In genomic region chr6:166956444-166957086, GRCh38 we compare ENCODE assay signal across 8 cellular contexts. TPM values are rescaled to one million over a fixed set of nuclear protein-coding genes. Genes with fewer than 3 reads are reported as not detected.
DNase-seq lines count a peak whose midpoint lies in the region; ATAC-seq and TF ChIP-seq lines count a peak whose summit lies in the region.

Gene RNASET2 (minus strand): TSS chr6:166956550. CDS start chr6:166956182, 368 bp downstream.

- peak; percentile 75 for ATAC-seq in HG02642 (IDR thresholded peaks at IDR 0.05; ENCODE audit: poor library complexity, unreplicated experiment)

- no peak for TF ChIP-seq EP300 in transverse colon (IDR thresholded peaks at IDR 0.05; ENCODE audit: low read depth)

- H3K36me3 ChIP-seq in adipocyte (ENCODE audit: control insufficient read depth, insufficient read depth, low read length, severe bottlenecking) (no peaks in the 10 kb centered on the region), cardiac muscle cell (no peaks in the 10 kb centered on the region), transverse colon (no peaks in the 10 kb centered on the region)

- H3K4me3 ChIP-seq in GM12864 (ENCODE audit: low read depth, low read length), result peak within 1 kb of the TSS; percentile 97
- peak within 1 kb of the TSS; percentile 89 for H3K4me3 ChIP-seq in adipocyte (ENCODE audit: low read length)
- H3K4me3 ChIP-seq in cardiac muscle cell, result peak within 1 kb of the TSS; percentile 62
- H3K4me3 ChIP-seq in transverse colon, result peak within 1 kb of the TSS; percentile 58 to 92 (median 71)

- in situ Hi-C loops in transverse colon (cut with MboI; ENCODE audit: low pct_ligation_motif_present in 1 of 4, low pct_unique_long_range_greater_than_20kb in 1 of 4, low sequenced_read_pairs in 3 of 4), result no loop called here

- no peaks in the 10 kb centered on the region for H3K27me3 ChIP-seq in adipocyte (replicated peaks; ENCODE audit: control insufficient read depth, insufficient read depth, low read length)
- H3K27me3 ChIP-seq in cardiac muscle cell, result peaks cover 2% of the 10 kb centered on the region
- H3K27me3 ChIP-seq in transverse colon, result no peaks in the 10 kb centered on the region

- TF ChIP-seq CTCF in GM12864 (IDR thresholded peaks at IDR 0.05; ENCODE audit: low read depth, low read length, missing control alignments), result no peak
- peak; percentile 0 for TF ChIP-seq CTCF in cardiac muscle cell (IDR thresholded peaks at IDR 0.05; ENCODE audit: low read depth, low read length)
- no peak for TF ChIP-seq CTCF in transverse colon (IDR thresholded peaks at IDR 0.05)

- intact Hi-C loops in transverse colon (cut with DNase I; ENCODE audit: low total_unique reads), result loop anchor here (10.0 kb wide), 1 partner anchor 172 kb away; no protein-coding TSS in a partner anchor

- TF ChIP-seq POLR2A in transverse colon (IDR thresholded peaks at IDR 0.05), result peak; percentile 92

- H3K4me1 ChIP-seq in adipocyte (ENCODE audit: control insufficient read depth, insufficient read depth, low read length) (peaks cover 8% of the 10 kb centered on the region), cardiac muscle cell (ENCODE audit: low read depth) (no peaks in the 10 kb centered on the region), transverse colon (peaks cover 4 to 43% (median 21%) of the 10 kb centered on the region in 4 donors)

- no peaks in the 10 kb centered on the region for H3K9me3 ChIP-seq in adipocyte (ENCODE audit: control insufficient read depth, low read length)
- no peaks in the 10 kb centered on the region for H3K9me3 ChIP-seq in cardiac muscle cell (ENCODE audit: low read depth)
- no peaks in the 10 kb centered on the region for H3K9me3 ChIP-seq in transverse colon

- 1% methylated on average over 33 of the region's 71 CpGs; no CpG with 5 or more reads in 1 of the 2 donors for WGBS in transverse colon (ENCODE audit: low coverage in 1 of 2), 2 donors

- DNase-seq in GM12864 (ENCODE audit: low read depth) (no peak), NCI-H1105 treated with DMSO at 0.1 percent for 48 hours (lab: John Stamatoyannopoulos, UW) (peak; percentile 96), T follicular helper cell (ENCODE audit: low read depth) (peak; percentile 97), adipocyte (ENCODE audit: low read depth) (peak; percentile 98), cardiac muscle cell (ENCODE audit: low read depth in 1 of 2, low spot score in 1 of 2) (peak; percentile 94 to 95), pons (ENCODE audit: low spot score) (peak; percentile 71), transverse colon (peak; percentile 100)

- H3K27ac ChIP-seq in cardiac muscle cell (no peak within 1 kb of the TSS), transverse colon (peak within 1 kb of the TSS; percentile 94 to 98 (median 97))

- peak within 1 kb of the TSS; percentile 86 for H3K9ac ChIP-seq in adipocyte (ENCODE audit: low read length)

RNA-seq across cellular contexts. Expression of gene RNASET2, which starts in this region (rescaled TPM):
- total RNA-seq in cardiac muscle cell, result 24.1 and 27.0 TPM in 2 replicates
- 20.7 and 28.9 TPM in 2 replicates for polyA plus RNA-seq in cardiac muscle cell
- total RNA-seq in transverse colon, result 100 to 1,000 TPM; 121 to 191 (median 176) TPM
